1 cellular context compared by ENCODE assay signal in the genomic region with DNA sequence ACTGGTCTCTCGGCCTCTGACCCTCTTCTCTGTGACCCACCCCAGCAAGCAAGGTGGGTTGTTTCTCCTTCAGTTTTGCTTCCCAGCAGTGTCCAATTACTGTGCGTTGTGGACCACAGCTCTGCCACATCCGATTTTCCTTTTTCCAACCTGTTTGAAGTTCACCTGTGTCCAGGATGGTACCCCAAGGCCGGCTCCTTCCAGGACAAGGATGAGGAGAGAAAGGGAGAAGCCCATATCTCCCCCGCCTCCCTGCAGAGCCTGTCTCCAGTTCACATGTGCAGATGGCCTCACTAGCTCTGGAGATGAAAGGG.
TF ChIP-seq lines count a peak whose summit lies in the region.

No MANE protein-coding gene starts in this region.

TF ChIP-seq in WTC11, 78 proteins besides CTCF, POLR2A, EP300 and RAD21 (continued from another document):
- TF ChIP-seq ZNF425 (CRISPR knock-in tag; conservative IDR thresholded peaks at IDR 0.05) (no peak), ATF1 (CRISPR knock-in tag; IDR thresholded peaks at IDR 0.05) (no peak), RELA (CRISPR knock-in tag; IDR thresholded peaks at IDR 0.05; ENCODE audit: borderline replicate concordance) (no peak), ZNF138 (CRISPR knock-in tag; conservative IDR thresholded peaks at IDR 0.05) (no peak), USF1 (CRISPR knock-in tag; IDR thresholded peaks at IDR 0.05) (no peak), KAT7 (CRISPR knock-in tag; IDR thresholded peaks at IDR 0.05; ENCODE audit: borderline replicate concordance) (no peak), HMGXB4 (CRISPR knock-in tag; IDR thresholded peaks at IDR 0.05) (no peak), MLX (CRISPR knock-in tag; IDR thresholded peaks at IDR 0.05) (no peak), NFE2L1 (CRISPR knock-in tag; IDR thresholded peaks at IDR 0.05) (no peak), ZNF671 (CRISPR knock-in tag; IDR thresholded peaks at IDR 0.05) (no peak)
